ENCODE assay signal across 8 cellular contexts in the genomic region with DNA sequence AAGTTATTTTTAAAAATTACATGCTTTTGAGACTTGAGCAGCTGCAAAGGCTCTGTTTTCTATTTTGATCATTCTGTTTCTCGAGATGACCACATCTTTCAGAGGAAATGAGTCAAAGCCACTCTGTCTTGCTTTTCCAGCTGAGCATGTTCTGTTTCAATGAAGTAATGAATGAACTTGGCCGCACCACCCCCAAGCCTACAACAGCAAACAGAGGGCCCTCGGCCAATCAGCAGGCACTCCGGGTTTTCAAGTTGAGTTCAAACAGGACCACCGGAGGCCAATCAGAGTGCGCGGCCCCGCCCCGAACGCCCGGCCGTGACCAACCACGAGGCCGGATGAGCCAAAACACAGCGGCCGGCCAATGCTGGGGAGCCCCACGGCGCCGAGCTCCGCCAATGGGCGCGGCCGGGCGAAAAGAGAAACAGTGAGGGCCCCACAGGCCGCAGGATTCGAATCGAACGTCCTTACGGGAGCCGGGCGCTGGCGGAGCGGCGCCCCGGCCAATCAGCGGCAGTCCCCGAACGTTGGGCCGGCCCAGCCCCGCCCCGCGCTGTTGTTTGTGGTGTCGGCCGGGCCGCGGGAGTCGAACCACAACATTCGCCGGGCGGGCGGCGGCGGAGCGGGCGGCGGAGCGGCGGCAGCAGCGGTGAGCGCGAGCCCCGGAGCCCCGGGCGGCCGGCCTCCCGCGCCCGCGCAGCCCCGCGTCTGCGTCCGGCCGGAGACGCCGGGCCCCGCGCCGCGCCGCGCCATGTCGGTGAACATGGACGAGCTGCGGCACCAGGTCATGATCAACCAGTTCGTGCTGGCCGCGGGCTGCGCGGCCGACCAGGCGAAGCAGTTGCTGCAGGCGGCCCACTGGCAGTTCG. TPM values are rescaled to one million over a fixed set of nuclear protein-coding genes. Genes with fewer than 3 reads are reported as not detected.
DNase-seq lines count a peak whose midpoint lies in the region; ATAC-seq lines count a peak whose summit lies in the region.

A gene (plus strand): TSS at position 594 of the 869 bp plus-strand sequence. CDS start 158 bp downstream, at position 752.

- peak within 1 kb of the TSS; percentile 83 for H3K4me3 ChIP-seq in effector memory CD4-positive, alpha-beta T cell (ENCODE audit: insufficient read depth, low read depth, low read length, poor library complexity, severe bottlenecking)

- no peaks in the 10 kb centered on the region for H3K9me3 ChIP-seq in effector memory CD4-positive, alpha-beta T cell (ENCODE audit: control insufficient read depth, low read length)

- H3K36me3 ChIP-seq in effector memory CD4-positive, alpha-beta T cell (ENCODE audit: control insufficient read depth, insufficient read depth, low read length) = peaks cover 12% of the 10 kb centered on the region

- H3K27ac ChIP-seq in effector memory CD4-positive, alpha-beta T cell (ENCODE audit: insufficient read depth, low read length, poor library complexity, severe bottlenecking) = peak within 1 kb of the TSS; percentile 86

- peak; percentile 67 for ATAC-seq in GM21360 (IDR thresholded peaks at IDR 0.05; ENCODE audit: unreplicated experiment)

- no peaks in the 10 kb centered on the region for H3K27me3 ChIP-seq in effector memory CD4-positive, alpha-beta T cell (replicated peaks; ENCODE audit: control insufficient read depth, insufficient read depth, low read length, poor library complexity, severe bottlenecking)

- DNase-seq in COLO668 (lab: John Stamatoyannopoulos, UW; ENCODE audit: unreplicated experiment) (peak; percentile 96), HT1080 (ENCODE audit: low read depth) (peak; percentile 100), NOMO-1 treated with DMSO at 0.1 percent for 48 hours (lab: John Stamatoyannopoulos, UW; ENCODE audit: unreplicated experiment) (peak; percentile 99), medulla oblongata (ENCODE audit: extremely low spot score) (peak; percentile 99)
- peak; percentile 96 to 98 for DNase-seq in activated CD8-positive, alpha-beta memory T cell treated with anti-CD3 and anti-CD28 coated beads for 4 hours (ENCODE audit: low read depth in 2 of 2)
- peak; percentile 96 to 98 (median 97) for DNase-seq in effector memory CD4-positive, alpha-beta T cell
- DNase-seq in stimulated activated CD8-positive, alpha-beta memory T cell treated with anti-CD3 and anti-CD28 coated beads, Interleukin-12 subunit alpha, Interleukin-12 subunit beta, amount 100 ng/mL, for 1 hour (ENCODE audit: low read depth) = peak; percentile 98

- H3K4me1 ChIP-seq in effector memory CD4-positive, alpha-beta T cell (ENCODE audit: control insufficient read depth, insufficient read depth, low read length, poor library complexity, severe bottlenecking) = peaks cover 38% of the 10 kb centered on the region

RNA-seq across cellular contexts. Expression of the gene that starts here (rescaled TPM):
- 42.5 and 65.9 TPM in 2 replicates for total RNA-seq in HT1080 (2014; rRNA removed; shearing (Covaris generic))
- 48.3 and 65.5 TPM in 2 replicates for polyA plus RNA-seq in HT1080 (2015; cell fraction: cytosol; rRNA removed)
- 24.9 and 30.8 TPM in 2 replicates for polyA plus RNA-seq in HT1080 (2015; cell fraction: nucleus; rRNA removed)

Comparison
In these comparisons a context has a peak if more than half of its experiments do, and no peak if none do; other contexts are left out.
1. Peak in every context shown above with its lines: DNase-seq, ATAC-seq, H3K4me3 ChIP-seq and H3K27ac ChIP-seq.